8 cellular contexts compared by ENCODE assay signal in genomic region chr4:112604590-112604989, GRCh38. TPM values are rescaled to one million over a fixed set of nuclear protein-coding genes. Genes with fewer than 3 reads are reported as not detected.
DNase-seq lines count a peak whose midpoint lies in the region; ATAC-seq and TF ChIP-seq lines count a peak whose summit lies in the region.

No MANE protein-coding gene starts in this region.

- no peaks in the 10 kb centered on the region for H3K9me3 Mint-ChIP-seq in activated naive CD8-positive, alpha-beta T cell treated with anti-CD3 and anti-CD28 coated beads for 36 hours
- H3K9me3 Mint-ChIP-seq in glutamatergic neuron (ENCODE audit: unreplicated experiment), result no peaks in the 10 kb centered on the region
- H3K9me3 Mint-ChIP-seq in progenitor cell of endocrine pancreas (ENCODE audit: low read depth), result no peaks in the 10 kb centered on the region

- H3K27ac Mint-ChIP-seq in activated naive CD8-positive, alpha-beta T cell treated with anti-CD3 and anti-CD28 coated beads for 36 hours, result no peak overlapping the region
- H3K27ac Mint-ChIP-seq in glutamatergic neuron (ENCODE audit: unreplicated experiment) (peak overlapping the region; percentile 43), progenitor cell of endocrine pancreas (no peak overlapping the region)

- peaks cover under 1% of the 10 kb centered on the region for H3K36me3 Mint-ChIP-seq in activated naive CD8-positive, alpha-beta T cell treated with anti-CD3 and anti-CD28 coated beads for 36 hours
- H3K36me3 Mint-ChIP-seq in glutamatergic neuron (ENCODE audit: unreplicated experiment) (no peaks in the 10 kb centered on the region), progenitor cell of endocrine pancreas (ENCODE audit: insufficient read depth) (peaks cover 1% of the 10 kb centered on the region)

- TF ChIP-seq CTCF in AG10803 (conservative IDR thresholded peaks at IDR 0.05; ENCODE audit: low read length) (peak; percentile 90), GM12872 (IDR thresholded peaks at IDR 0.05; ENCODE audit: insufficient read depth, low read depth, low read length) (peak; percentile 62), glutamatergic neuron (IDR thresholded peaks at IDR 0.05; ENCODE audit: partially characterized antibody, unreplicated experiment) (peak; percentile 63), progenitor cell of endocrine pancreas (IDR thresholded peaks at IDR 0.05; ENCODE audit: unreplicated experiment) (peak; percentile 71)

- H3K4me3 Mint-ChIP-seq in activated naive CD8-positive, alpha-beta T cell treated with anti-CD3 and anti-CD28 coated beads for 36 hours, result no peak overlapping the region
- H3K4me3 Mint-ChIP-seq in glutamatergic neuron (ENCODE audit: unreplicated experiment) (no peak overlapping the region), progenitor cell of endocrine pancreas (ENCODE audit: low read depth) (no peak overlapping the region)

- DNase-seq in AG10803 (ENCODE audit: low read depth), result peak; percentile 63
- peak; percentile 35 for DNase-seq in NCI-H748 (lab: John Stamatoyannopoulos, UW; ENCODE audit: unreplicated experiment)
- peak; percentile 4 for DNase-seq in activated naive CD8-positive, alpha-beta T cell treated with anti-CD3 and anti-CD28 coated beads for 36 hours
- DNase-seq in glutamatergic neuron, result peak; percentile 45
- DNase-seq in progenitor cell of endocrine pancreas (ENCODE audit: low spot score, unreplicated experiment), result peak; percentile 10
- DNase-seq in DMS153 (lab: John Stamatoyannopoulos, UW), result no peak

- H3K27me3 Mint-ChIP-seq in activated naive CD8-positive, alpha-beta T cell treated with anti-CD3 and anti-CD28 coated beads for 36 hours, result no peaks in the 10 kb centered on the region
- H3K27me3 Mint-ChIP-seq in glutamatergic neuron (ENCODE audit: unreplicated experiment), result no peaks in the 10 kb centered on the region
- no peaks in the 10 kb centered on the region for H3K27me3 Mint-ChIP-seq in progenitor cell of endocrine pancreas

- no peaks in the 10 kb centered on the region for H3K4me1 Mint-ChIP-seq in activated naive CD8-positive, alpha-beta T cell treated with anti-CD3 and anti-CD28 coated beads for 36 hours
- H3K4me1 Mint-ChIP-seq in glutamatergic neuron (ENCODE audit: low read depth, unreplicated experiment) (no peaks in the 10 kb centered on the region), progenitor cell of endocrine pancreas (ENCODE audit: low read depth) (no peaks in the 10 kb centered on the region)

- H3K4me3 ChIP-seq in AG10803 (ENCODE audit: low read length), result no peak overlapping the region

- peak; percentile 68 for ATAC-seq in HG03060 (IDR thresholded peaks at IDR 0.05; ENCODE audit: low read depth, unreplicated experiment)

RNA-seq across cellular contexts. Expression of gene ZGRF1, which starts 32.1 kb away (rescaled TPM):
- total RNA-seq in activated naive CD8-positive, alpha-beta T cell treated with anti-CD3 and anti-CD28 coated beads for 36 hours, result 10 to 100 TPM; 34.4 to 37.3 TPM
- total RNA-seq in glutamatergic neuron (ENCODE audit: unreplicated experiment) (18.5 TPM), progenitor cell of endocrine pancreas (19.7 and 20.0 TPM in 2 replicates)

RNA-seq across cellular contexts. Expression of gene LARP7, which starts 32.4 kb away (rescaled TPM):
- total RNA-seq in activated naive CD8-positive, alpha-beta T cell treated with anti-CD3 and anti-CD28 coated beads for 36 hours, result 10 to 100 TPM; 48.1 to 54.5 TPM
- 40.9 TPM for total RNA-seq in glutamatergic neuron (ENCODE audit: unreplicated experiment)
- total RNA-seq in progenitor cell of endocrine pancreas, result 49.8 and 50.6 TPM in 2 replicates
